In the genomic region with DNA sequence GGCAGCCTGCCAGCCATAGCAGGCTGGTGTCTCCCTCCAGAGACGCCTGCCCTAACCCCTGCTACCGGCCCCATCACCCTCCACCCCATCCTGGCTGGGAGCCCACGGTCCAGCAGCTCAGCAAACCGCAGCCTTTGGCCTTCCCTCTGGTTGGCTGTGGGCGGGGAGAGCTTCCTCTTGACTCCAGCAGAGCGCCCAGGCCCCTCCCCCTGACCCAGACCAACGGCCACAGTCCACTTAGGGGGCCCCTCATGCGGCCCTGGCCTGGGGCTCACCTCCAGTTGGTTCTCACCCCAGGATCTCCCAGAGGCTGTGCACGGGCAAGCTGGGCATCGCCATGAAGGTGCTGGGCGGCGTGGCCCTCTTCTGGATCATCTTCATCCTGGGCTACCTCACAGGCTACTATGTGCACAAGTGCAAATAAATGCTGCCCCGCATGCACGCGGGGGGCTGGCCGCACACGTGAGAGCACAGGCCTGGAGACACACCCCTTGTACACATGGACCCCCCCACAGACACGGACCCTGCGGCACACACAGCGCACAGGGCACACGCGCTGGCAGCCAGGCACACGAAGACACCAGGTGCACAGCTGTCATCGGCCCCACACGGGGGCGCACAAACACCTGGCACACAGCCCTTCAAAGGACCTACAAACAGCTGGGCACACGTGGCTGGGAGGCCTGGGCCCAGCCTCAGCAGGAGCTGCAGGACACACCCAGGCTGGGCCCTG, we compare ENCODE assay signal across 1 cellular context.
TF ChIP-seq lines count a peak whose summit lies in the region.

No MANE protein-coding gene starts in this region.

TF ChIP-seq in K562, 482 proteins besides CTCF, POLR2A, EP300 and RAD21 (continued from another document and continues in another):
- TF ChIP-seq AFF4 (CRISPR knock-in tag; IDR thresholded peaks at IDR 0.05) (no peak; the same call in 1 of the 2 replicates), ZNF282 (CRISPR knock-in tag; IDR thresholded peaks at IDR 0.05) (0 out of 2 replicates have a peak, but pooled peaks have one; percentile 24), PTRF (tag; IDR thresholded peaks at IDR 0.05) (no peak), TAF7 (tag; IDR thresholded peaks at IDR 0.05) (0 out of 2 replicates have a peak, but pooled peaks have one; percentile 13), ZNF23 (CRISPR knock-in tag; IDR thresholded peaks at IDR 0.05) (no peak), KLF10 (CRISPR knock-in tag; IDR thresholded peaks at IDR 0.05) (no peak), ETV6 (IDR thresholded peaks at IDR 0.05; ENCODE audit: borderline replicate concordance in 1 of 2, low read depth in 2 of 2, low read length in 1 of 2) (no peak), ETV6 (CRISPR knock-in tag; IDR thresholded peaks at IDR 0.05; ENCODE audit: borderline replicate concordance) (peak; percentile 21; the same call in 1 of the 2 replicates), GTF2A2 (tag; IDR thresholded peaks at IDR 0.05) (no peak), TSHZ1 (CRISPR knock-in tag; IDR thresholded peaks at IDR 0.05) (no peak), CHD4 (IDR thresholded peaks at IDR 0.05; ENCODE audit: insufficient read depth, insufficient replicate concordance, low read depth, low read length, poor library complexity, severe bottlenecking) (peak; percentile 13), TAF9B (IDR thresholded peaks at IDR 0.05; ENCODE audit: partially characterized antibody) (no peak), GTF2E2 (tag; IDR thresholded peaks at IDR 0.05) (no peak), NBN (IDR thresholded peaks at IDR 0.05; ENCODE audit: low read depth) (peak; percentile 62; the same call in 1 of the 2 replicates), RAD51 (IDR thresholded peaks at IDR 0.05; ENCODE audit: borderline replicate concordance, low read depth) (peak; percentile 42; the same call in 1 of the 2 replicates)
- TF ChIP-seq, protein P1, sequence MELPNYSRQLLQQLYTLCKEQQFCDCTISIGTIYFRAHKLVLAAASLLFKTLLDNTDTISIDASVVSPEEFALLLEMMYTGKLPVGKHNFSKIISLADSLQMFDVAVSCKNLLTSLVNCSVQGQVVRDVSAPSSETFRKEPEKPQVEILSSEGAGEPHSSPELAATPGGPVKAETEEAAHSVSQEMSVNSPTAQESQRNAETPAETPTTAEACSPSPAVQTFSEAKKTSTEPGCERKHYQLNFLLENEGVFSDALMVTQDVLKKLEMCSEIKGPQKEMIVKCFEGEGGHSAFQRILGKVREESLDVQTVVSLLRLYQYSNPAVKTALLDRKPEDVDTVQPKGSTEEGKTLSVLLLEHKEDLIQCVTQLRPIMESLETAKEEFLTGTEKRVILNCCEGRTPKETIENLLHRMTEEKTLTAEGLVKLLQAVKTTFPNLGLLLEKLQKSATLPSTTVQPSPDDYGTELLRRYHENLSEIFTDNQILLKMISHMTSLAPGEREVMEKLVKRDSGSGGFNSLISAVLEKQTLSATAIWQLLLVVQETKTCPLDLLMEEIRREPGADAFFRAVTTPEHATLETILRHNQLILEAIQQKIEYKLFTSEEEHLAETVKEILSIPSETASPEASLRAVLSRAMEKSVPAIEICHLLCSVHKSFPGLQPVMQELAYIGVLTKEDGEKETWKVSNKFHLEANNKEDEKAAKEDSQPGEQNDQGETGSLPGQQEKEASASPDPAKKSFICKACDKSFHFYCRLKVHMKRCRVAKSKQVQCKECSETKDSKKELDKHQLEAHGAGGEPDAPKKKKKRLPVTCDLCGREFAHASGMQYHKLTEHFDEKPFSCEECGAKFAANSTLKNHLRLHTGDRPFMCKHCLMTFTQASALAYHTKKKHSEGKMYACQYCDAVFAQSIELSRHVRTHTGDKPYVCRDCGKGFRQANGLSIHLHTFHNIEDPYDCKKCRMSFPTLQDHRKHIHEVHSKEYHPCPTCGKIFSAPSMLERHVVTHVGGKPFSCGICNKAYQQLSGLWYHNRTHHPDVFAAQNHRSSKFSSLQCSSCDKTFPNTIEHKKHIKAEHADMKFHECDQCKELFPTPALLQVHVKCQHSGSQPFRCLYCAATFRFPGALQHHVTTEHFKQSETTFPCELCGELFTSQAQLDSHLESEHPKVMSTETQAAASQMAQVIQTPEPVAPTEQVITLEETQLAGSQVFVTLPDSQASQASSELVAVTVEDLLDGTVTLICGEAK (IDR thresholded peaks at IDR 0.05): 0 out of 2 replicates have a peak, but pooled peaks have one; percentile 29
- TF ChIP-seq, protein P1 (CRISPR knock-in tag; IDR thresholded peaks at IDR 0.05): no peak
- TF ChIP-seq, protein P2, sequence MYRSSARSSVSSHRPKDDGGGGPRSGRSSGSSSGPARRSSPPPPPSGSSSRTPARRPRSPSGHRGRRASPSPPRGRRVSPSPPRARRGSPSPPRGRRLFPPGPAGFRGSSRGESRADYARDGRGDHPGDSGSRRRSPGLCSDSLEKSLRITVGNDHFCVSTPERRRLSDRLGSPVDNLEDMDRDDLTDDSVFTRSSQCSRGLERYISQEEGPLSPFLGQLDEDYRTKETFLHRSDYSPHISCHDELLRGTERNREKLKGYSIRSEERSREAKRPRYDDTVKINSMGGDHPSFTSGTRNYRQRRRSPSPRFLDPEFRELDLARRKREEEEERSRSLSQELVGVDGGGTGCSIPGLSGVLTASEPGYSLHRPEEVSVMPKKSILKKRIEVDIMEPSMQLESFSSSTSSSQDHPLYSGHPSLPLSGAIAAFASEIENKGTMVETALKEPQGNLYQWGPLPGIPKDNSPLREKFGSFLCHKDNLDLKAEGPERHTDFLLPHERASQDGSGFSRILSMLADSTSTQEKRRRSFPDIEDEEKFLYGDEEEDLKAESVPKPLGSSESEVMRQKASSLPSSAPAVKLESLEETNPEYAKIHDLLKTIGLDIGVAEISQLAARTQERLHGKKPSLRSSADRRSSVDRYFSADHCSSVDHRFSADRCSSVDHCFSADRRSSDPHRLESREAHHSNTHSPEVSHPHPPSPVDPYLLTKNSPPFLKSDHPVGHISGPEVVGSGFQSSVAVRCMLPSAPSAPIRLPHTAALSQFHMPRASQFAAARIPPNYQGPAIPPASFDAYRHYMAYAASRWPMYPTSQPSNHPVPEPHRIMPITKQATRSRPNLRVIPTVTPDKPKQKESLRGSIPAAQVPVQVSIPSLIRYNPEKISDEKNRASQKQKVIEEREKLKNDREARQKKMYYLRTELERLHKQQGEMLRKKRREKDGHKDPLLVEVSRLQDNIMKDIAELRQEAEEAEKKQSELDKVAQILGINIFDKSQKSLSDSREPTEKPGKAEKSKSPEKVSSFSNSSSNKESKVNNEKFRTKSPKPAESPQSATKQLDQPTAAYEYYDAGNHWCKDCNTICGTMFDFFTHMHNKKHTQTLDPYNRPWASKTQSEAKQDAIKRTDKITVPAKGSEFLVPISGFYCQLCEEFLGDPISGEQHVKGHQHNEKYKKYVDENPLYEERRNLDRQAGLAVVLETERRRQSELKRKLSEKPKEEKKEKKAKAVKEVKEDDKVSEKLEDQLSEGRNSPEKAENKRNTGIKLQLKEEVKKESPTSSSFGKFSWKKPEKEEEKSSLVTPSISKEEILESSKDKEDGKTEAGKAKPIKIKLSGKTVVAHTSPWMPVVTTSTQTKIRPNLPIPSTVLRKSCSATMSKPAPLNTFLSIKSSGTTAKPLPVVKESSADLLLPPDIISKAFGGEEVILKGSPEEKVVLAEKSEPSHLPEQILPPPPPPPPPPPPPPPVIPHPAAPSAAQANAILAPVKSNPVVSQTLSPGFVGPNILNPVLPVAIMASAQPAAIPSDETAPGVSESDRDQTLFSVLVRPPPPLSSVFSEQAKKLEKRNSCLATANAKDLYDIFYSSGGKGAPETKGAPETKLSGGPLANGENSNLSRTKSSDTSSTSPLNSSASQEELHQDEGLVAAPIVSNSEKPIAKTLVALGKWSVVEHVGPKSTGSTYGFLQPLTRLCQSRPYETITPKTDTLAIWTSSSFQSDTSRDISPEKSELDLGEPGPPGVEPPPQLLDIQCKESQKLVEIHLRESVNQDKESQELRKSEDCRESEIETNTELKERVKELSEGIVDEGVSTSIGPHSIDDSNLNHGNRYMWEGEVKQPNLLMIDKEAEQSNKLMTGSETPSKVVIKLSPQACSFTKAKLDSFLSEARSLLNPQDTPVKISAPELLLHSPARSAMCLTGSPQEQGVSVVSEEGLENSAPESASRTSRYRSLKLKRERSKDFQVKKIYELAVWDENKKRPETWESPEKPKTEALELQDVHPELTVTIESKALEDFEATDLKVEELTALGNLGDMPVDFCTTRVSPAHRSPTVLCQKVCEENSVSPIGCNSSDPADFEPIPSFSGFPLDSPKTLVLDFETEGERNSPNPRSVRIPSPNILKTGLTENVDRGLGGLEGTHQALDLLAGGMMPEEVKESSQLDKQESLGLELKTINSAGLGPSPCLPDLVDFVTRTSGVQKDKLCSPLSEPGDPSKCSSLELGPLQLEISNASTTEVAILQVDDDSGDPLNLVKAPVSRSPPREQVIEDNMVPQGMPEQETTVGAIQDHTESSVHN (IDR thresholded peaks at IDR 0.05; ENCODE audit: borderline replicate concordance in 1 of 2, low read depth in 1 of 2): no peak
